ENCODE assay signal across 10 cellular contexts in genomic region chr6:4727671-4728435, GRCh38. TPM values are rescaled to one million over a fixed set of nuclear protein-coding genes. Genes with fewer than 3 reads are reported as not detected.
A peak's percentile ranks its signal among the peaks of the same experiment; 100 is the strongest.
DNase-seq lines count a peak whose midpoint lies in the region; ATAC-seq, FAIRE-seq and TF ChIP-seq lines count a peak whose summit lies in the region.
"Had no signal": no experiment of that assay in that cellular context is flagged by ENCODE, and none has a peak within 500 bp of the region (broad histone marks: within the 10 kb centered on the region; RNA-seq: fewer than 3 reads in every experiment).

No MANE protein-coding gene starts in this region.

- POLR2A ChIA-PET in Caco-2 (lab: Charles Lee), result no interaction called here
- POLR2A ChIA-PET in HepG2 (lab: Yijun Ruan, JAX), result no interaction called here

- peaks cover 16% of the 10 kb centered on the region for H3K4me1 ChIP-seq in Caco-2
- H3K4me1 ChIP-seq in HepG2 (ENCODE audit: insufficient read depth, low read length), result peaks cover 15% of the 10 kb centered on the region
- H3K4me1 ChIP-seq in upper lobe of right lung, result no peaks in the 10 kb centered on the region
- no peaks in the 10 kb centered on the region for H3K4me1 ChIP-seq in gastrocnemius medialis

- no peaks in the 10 kb centered on the region for H4K20me1 ChIP-seq in HepG2 (ENCODE audit: insufficient read depth, low read length)

- no peak overlapping the region for H3K27ac ChIP-seq in HepG2 (ENCODE audit: extremely low read length, insufficient read depth, low read length)
- no peak overlapping the region for H3K27ac ChIP-seq in upper lobe of right lung
- H3K27ac ChIP-seq in gastrocnemius medialis, result no peak overlapping the region
- H3K27ac ChIP-seq: HL-60 had no signal

- DNase-seq in Caco-2 (peak in 1 of 2 experiments; percentile 27), RCC 7860 (ENCODE audit: low spot score) (peak; percentile 62), HepG2 (ENCODE audit: low spot score) (peak; percentile 69), upper lobe of right lung (no peak), foreskin fibroblast (no peak), gastrocnemius medialis (no peak)

- no peaks in the 10 kb centered on the region for H3K27me3 ChIP-seq in Caco-2 (replicated peaks; ENCODE audit: control insufficient read depth, insufficient read depth, low read length)
- H3K27me3 ChIP-seq in HepG2 (ENCODE audit: control insufficient read depth in 1 of 2, insufficient read depth in 2 of 2, low read length in 2 of 2), result peaks cover 0 to 5% of the 10 kb centered on the region in 2 experiments; a peak in 3 of 5 replicates
- H3K27me3 ChIP-seq in upper lobe of right lung, result peaks cover 6% of the 10 kb centered on the region
- no peaks in the 10 kb centered on the region for H3K27me3 ChIP-seq in gastrocnemius medialis

- in situ Hi-C loops in HepG2 (cut with HindIII; ENCODE audit: extremely low pct_ligation_motif_present, low pct_unique_long_range_greater_than_20kb), result no loop called here
- in situ Hi-C loops in gastrocnemius medialis (cut with MboI; ENCODE audit: low sequenced_read_pairs in 4 of 4), result no loop called here

- TF ChIP-seq POLR2A in HepG2 (IDR thresholded peaks at IDR 0.05; ENCODE audit: insufficient read depth in 1 of 2, low read depth in 2 of 2, low read length in 2 of 2) (no peak), gastrocnemius medialis (IDR thresholded peaks at IDR 0.05) (no peak)

- H3K9ac ChIP-seq in HepG2 (ENCODE audit: insufficient read depth, low read depth, low read length), result no peak overlapping the region

- no peak for TF ChIP-seq RAD21 in HepG2 (CRISPR knock-in tag; IDR thresholded peaks at IDR 0.05)

- intact Hi-C loops in Caco-2 (cut with micrococcal nuclease; ENCODE audit: unreplicated experiment), result no loop called here
- intact Hi-C loops in HepG2 (cut with micrococcal nuclease; ENCODE audit: unreplicated experiment), result loop anchor here (5.0 kb wide), 1 partner anchor 119 kb away; no protein-coding TSS in a partner anchor
- intact Hi-C loops in upper lobe of right lung (cut with DNase I), result no loop called here
- intact Hi-C loops in gastrocnemius medialis (cut with DNase I; ENCODE audit: low total_unique reads), result no loop called here

- H3K36me3 ChIP-seq in Caco-2 (ENCODE audit: control insufficient read depth, insufficient read depth, low read length) (no peaks in the 10 kb centered on the region), HepG2 (replicated peaks in 1 of 2; ENCODE audit: control insufficient read depth in 1 of 2, insufficient read depth in 2 of 2, low read length in 2 of 2) (no peaks in the 10 kb centered on the region), upper lobe of right lung (no peaks in the 10 kb centered on the region), gastrocnemius medialis (no peaks in the 10 kb centered on the region)

- 7% methylated on average over 8 of the region's 8 CpGs for WGBS in HepG2 (ENCODE audit: low lambda C conversion rate)

- no peak overlapping the region for H3K27ac Mint-ChIP-seq in Caco-2 (ENCODE audit: unreplicated experiment)
- H3K27ac Mint-ChIP-seq: nephron had no signal

- CTCF ChIA-PET in Caco-2 (lab: Charles Lee) (interaction anchor here (0.5 to 0.6 kb wide), 2 partner anchors 11 to 141 kb away, joined by 3 read pairs; no protein-coding TSS in a partner anchor), HepG2 (lab: Yijun Ruan, JAX; ENCODE audit: low intra/inter-chr PET ratio, low total read pairs) (no interaction called here)

- TF ChIP-seq EP300 in HepG2 (IDR thresholded peaks at IDR 0.05; ENCODE audit: low read depth in 2 of 2, low read length in 2 of 2) (no peak), HepG2 (CRISPR knock-in tag; IDR thresholded peaks at IDR 0.05; ENCODE audit: borderline replicate concordance) (no peak)

- H3K9me3 Mint-ChIP-seq in Caco-2 (ENCODE audit: unreplicated experiment), result no peaks in the 10 kb centered on the region

- peaks cover 25% of the 10 kb centered on the region for H3K4me1 Mint-ChIP-seq in Caco-2 (ENCODE audit: low read depth, unreplicated experiment)

- FAIRE-seq in RCC 7860 (lab: Jason Lieb, UNC), result no peak
- peak; percentile 82 for FAIRE-seq in HepG2 (lab: Jason Lieb, UNC)

- ATAC-seq in GM21619 (IDR thresholded peaks at IDR 0.05; ENCODE audit: unreplicated experiment) (peak; percentile 62), HepG2 (peak; percentile 85), upper lobe of right lung (no peak), gastrocnemius medialis (no peak), GM18873 (IDR thresholded peaks at IDR 0.05; ENCODE audit: low FRiP score, unreplicated experiment) (no peak)

- H3K4me3 ChIP-seq in Caco-2 (ENCODE audit: low read depth, low read length) (no peak overlapping the region), HepG2 (replicated peaks in 1 of 3; ENCODE audit: insufficient read depth in 1 of 3, low read depth in 2 of 3, low read length in 3 of 3) (no peak overlapping the region), upper lobe of right lung (no peak overlapping the region), foreskin fibroblast (ENCODE audit: low read depth in 1 of 2, low read length in 2 of 2) (no peak overlapping the region), gastrocnemius medialis (no peak overlapping the region)

- H3K27me3 Mint-ChIP-seq in Caco-2 (ENCODE audit: insufficient read depth, unreplicated experiment), result no peaks in the 10 kb centered on the region

- no peak overlapping the region for H2AFZ ChIP-seq in HepG2 (ENCODE audit: low read length)

- H3K79me2 ChIP-seq in HepG2 (ENCODE audit: insufficient read depth, low read length), result no peaks in the 10 kb centered on the region

- peak in 1 of 2 experiments; percentile 32 for TF ChIP-seq CTCF in Caco-2 (IDR thresholded peaks at IDR 0.05; ENCODE audit: insufficient read depth in 1 of 2, low read depth in 1 of 2, low read length in 1 of 2, severe bottlenecking in 1 of 2, unreplicated experiment in 1 of 2)
- TF ChIP-seq CTCF in HepG2 (CRISPR knock-in tag; IDR thresholded peaks at IDR 0.05), result peak; percentile 42
- no peak for TF ChIP-seq CTCF in upper lobe of right lung (IDR thresholded peaks at IDR 0.05)
- no peak for TF ChIP-seq CTCF in foreskin fibroblast (IDR thresholded peaks at IDR 0.05; ENCODE audit: low read depth, low read length)
- no peak for TF ChIP-seq CTCF in gastrocnemius medialis (IDR thresholded peaks at IDR 0.05 in 4 of 5, conservative IDR thresholded peaks at IDR 0.05 in 1 of 5)

- no TSS peak for BruUV-seq in Caco-2 (replicated peaks; lab: Mats Ljungman, UMichigan)
- BruUV-seq in HepG2 (replicated peaks; lab: Mats Ljungman, UMichigan), result no TSS peak

- H3K36me3 Mint-ChIP-seq in Caco-2 (ENCODE audit: insufficient read depth, unreplicated experiment), result no peaks in the 10 kb centered on the region

- peak overlapping the region; percentile 27; the same call in 1 of the 2 replicates for H3K4me2 ChIP-seq in HepG2 (ENCODE audit: low read depth, low read length)

- H3K4me3 Mint-ChIP-seq in Caco-2 (ENCODE audit: unreplicated experiment), result peak overlapping the region; percentile 10
- H3K4me3 Mint-ChIP-seq: nephron had no signal

- H3K9me3 ChIP-seq in Caco-2, result no peaks in the 10 kb centered on the region
- no peaks in the 10 kb centered on the region for H3K9me3 ChIP-seq in HepG2 (ENCODE audit: low read length)
- H3K9me3 ChIP-seq in upper lobe of right lung, result no peaks in the 10 kb centered on the region
- no peaks in the 10 kb centered on the region for H3K9me3 ChIP-seq in gastrocnemius medialis

TF ChIP-seq in HepG2, 621 proteins besides CTCF, POLR2A, EP300 and RAD21 (continues in another document):
- TF ChIP-seq ZNF644 (CRISPR knock-in tag; IDR thresholded peaks at IDR 0.05; ENCODE audit: low read depth) (0 out of 2 replicates have a peak, but pooled peaks have one; percentile 18), STAG1 (CRISPR knock-in tag; IDR thresholded peaks at IDR 0.05) (peak; percentile 64), FOXA1 (IDR thresholded peaks at IDR 0.05) (no peak), FOXA1 (CRISPR knock-in tag; IDR thresholded peaks at IDR 0.05) (peak; percentile 41; the same call in 1 of the 2 replicates), ZMYM4 (CRISPR knock-in tag; IDR thresholded peaks at IDR 0.05) (no peak), SAP130 (CRISPR knock-in tag; IDR thresholded peaks at IDR 0.05; ENCODE audit: low read depth) (0 out of 2 replicates have a peak, but pooled peaks have one; percentile 30), PHB2 (IDR thresholded peaks at IDR 0.05; ENCODE audit: partially characterized antibody) (no peak), SMC3 (IDR thresholded peaks at IDR 0.05; ENCODE audit: low read length) (peak; percentile 52)

RNA-seq across cellular contexts. Expression of gene CDYL, which starts 48.4 kb away (rescaled TPM):
- total RNA-seq in Caco-2 (2022) (41.6 and 51.2 TPM in 2 replicates), HepG2 (2016; rRNA removed; fragmentation: Illumina TruSeq; extraction: Trizol) (52.8 and 105 TPM in 2 replicates), upper lobe of right lung (40.8 TPM), gastrocnemius medialis (10 to 100 TPM; 24.1 to 24.8 (median 24.5) TPM)
- total RNA-seq in HepG2 (2016; cell fraction: cytosol; rRNA removed; fragmentation: Illumina TruSeq; extraction: Trizol; ENCODE audit: low read depth), result 1,210 and 1,368 TPM in 2 replicates
- 56.4 and 106 TPM in 2 replicates for total RNA-seq in HepG2 (2016; cell fraction: insoluble cytoplasmic fraction; rRNA removed; fragmentation: Illumina TruSeq; extraction: Trizol)
- total RNA-seq in HepG2 (2016; cell fraction: membrane; rRNA removed; fragmentation: Illumina TruSeq; extraction: Trizol), result 414 and 455 TPM in 2 replicates
- total RNA-seq in HepG2 (2016; cell fraction: nucleus; rRNA removed; fragmentation: Illumina TruSeq; extraction: Trizol), result 38.9 and 41.7 TPM in 2 replicates
- polyA plus RNA-seq in HepG2 (2011; rRNA removed), result 22.8 and 23.6 TPM in 2 replicates
- polyA plus RNA-seq in HepG2 (2011; cell fraction: cytosol; rRNA removed), result 14.1 and 17.2 TPM in 2 replicates
- polyA plus RNA-seq in HepG2 (2011; cell fraction: nucleus; rRNA removed), result 16.4 and 18.2 TPM in 2 replicates
- polyA plus RNA-seq in HepG2 (2012), result 14.2 and 14.9 TPM in 2 replicates
- polyA plus RNA-seq in HepG2 (2016; cell fraction: cytosol; fragmentation: Illumina TruSeq; extraction: Trizol; ENCODE audit: low read depth), result 3.8 and 5.1 TPM in 2 replicates
- polyA plus RNA-seq in HepG2 (2016; cell fraction: insoluble cytoplasmic fraction; fragmentation: Illumina TruSeq; extraction: Trizol; ENCODE audit: low read depth), result 16.2 and 19.7 TPM in 2 replicates
- polyA plus RNA-seq in HepG2 (2016; cell fraction: membrane; fragmentation: Illumina TruSeq; extraction: Trizol; ENCODE audit: low read depth), result 9.3 and 9.9 TPM in 2 replicates
- 16.1 and 21.7 TPM in 2 replicates for polyA plus RNA-seq in HepG2 (2016; cell fraction: nucleus; fragmentation: Illumina TruSeq; extraction: Trizol; ENCODE audit: insufficient read depth, low read depth)
- polyA minus RNA-seq in HepG2 (2011; rRNA and poly(A)+ RNA removed; ENCODE audit: low replicate concordance), result 28.9 and 29.6 TPM in 2 replicates
- polyA minus RNA-seq in HepG2 (2011; cell fraction: cytosol; rRNA and poly(A)+ RNA removed), result 59.2 and 78.5 TPM in 2 replicates
- 26.9 and 40.7 TPM in 2 replicates for polyA minus RNA-seq in HepG2 (2011; cell fraction: nucleus; rRNA and poly(A)+ RNA removed)

Comparison
In these comparisons a context has a peak if more than half of its experiments do, and no peak if none do; other contexts are left out.
1. DNase-seq: peak in RCC 7860 (single experiment) and HepG2 (single experiment); none in upper lobe of right lung (single experiment), foreskin fibroblast (0 of 2) and gastrocnemius medialis (0 of 2).
2. ATAC-seq: peak in GM21619 (single experiment) and HepG2 (single experiment); none in upper lobe of right lung (single experiment), gastrocnemius medialis (0 of 2) and GM18873 (single experiment).